ENCODE assay signal across 10 cellular contexts in genomic region chr10:47207280-47207613, GRCh38.
DNase-seq lines count a peak whose midpoint lies in the region; ATAC-seq and TF ChIP-seq lines count a peak whose summit lies in the region.
"Had no signal": no experiment of that assay in that cellular context is flagged by ENCODE, and none has a peak within 500 bp of the region (broad histone marks: within the 10 kb centered on the region; RNA-seq: fewer than 3 reads in every experiment).

No MANE protein-coding gene starts in this region.

- H3K4me1 ChIP-seq in thymus (ENCODE audit: control insufficient read depth, insufficient read depth, low read length) (peaks cover 15% of the 10 kb centered on the region), testis (no peaks in the 10 kb centered on the region)

- ATAC-seq in Right ventricle myocardium inferior (peak; percentile 50), left ventricle myocardium superior (no peak), HG03342 (IDR thresholded peaks at IDR 0.05; ENCODE audit: unreplicated experiment) (no peak)
- ATAC-seq: SK-N-SH treated with all-trans-retinoic acid at 6 μM for 48 hours had no signal

- TF ChIP-seq CTCF in epithelial cell of esophagus (IDR thresholded peaks at IDR 0.05; ENCODE audit: insufficient read depth, low read depth, low read length, missing control alignments) = no peak
- no peak for TF ChIP-seq CTCF in testis (IDR thresholded peaks at IDR 0.05)

- intact Hi-C loops in Right ventricle myocardium inferior (cut with DNase I) (no loop called here), left ventricle myocardium superior (cut with micrococcal nuclease) (no loop called here), testis (cut with DNase I; ENCODE audit: low total_unique reads) (no loop called here)

- H3K27me3 ChIP-seq in thymus (ENCODE audit: control insufficient read depth, insufficient read depth) (no peaks in the 10 kb centered on the region), testis (no peaks in the 10 kb centered on the region)

- no peaks in the 10 kb centered on the region for H3K9me3 ChIP-seq in thymus (ENCODE audit: control insufficient read depth)
- no peaks in the 10 kb centered on the region for H3K9me3 ChIP-seq in testis

- 65% methylated on average over 4 of the region's 4 CpGs for WGBS in thymus
- 73 to 82% methylated on average over 4 of the region's 4 CpGs for WGBS in testis, 2 donors

- TF ChIP-seq POLR2A in testis (IDR thresholded peaks at IDR 0.05) = no peak

- no peak overlapping the region for H3K4me3 ChIP-seq in epithelial cell of esophagus (ENCODE audit: low read length)
- H3K4me3 ChIP-seq in thymus (ENCODE audit: low read length) = no peak overlapping the region
- no peak overlapping the region for H3K4me3 ChIP-seq in testis

- H3K27ac ChIP-seq in thymus (ENCODE audit: low read depth) = peak overlapping the region; percentile 52
- H3K27ac ChIP-seq in testis = no peak overlapping the region

- H3K36me3 ChIP-seq in thymus (ENCODE audit: control insufficient read depth, insufficient read depth) = no peaks in the 10 kb centered on the region
- no peaks in the 10 kb centered on the region for H3K36me3 ChIP-seq in testis (ENCODE audit: low read depth, missing control alignments)

- DNase-seq in Right ventricle myocardium inferior (ENCODE audit: missing footprints) (no peak), left ventricle myocardium superior (no peak), SKM-1 (lab: John Stamatoyannopoulos, UW; ENCODE audit: unreplicated experiment) (peak; percentile 69), epithelial cell of esophagus (ENCODE audit: low read depth) (peak; percentile 15), testis (no peak), RPMI8226 (no peak)
- DNase-seq: trophoblast cell had no signal

Comparison
In these comparisons a context has a peak if more than half of its experiments do, and no peak if none do; other contexts are left out.
1. DNase-seq: peak in SKM-1 (single experiment) and epithelial cell of esophagus (single experiment); none in Right ventricle myocardium inferior (single experiment), left ventricle myocardium superior (single experiment), testis (single experiment) and RPMI8226 (single experiment).